1 cellular context compared by ENCODE assay signal in the genomic region with DNA sequence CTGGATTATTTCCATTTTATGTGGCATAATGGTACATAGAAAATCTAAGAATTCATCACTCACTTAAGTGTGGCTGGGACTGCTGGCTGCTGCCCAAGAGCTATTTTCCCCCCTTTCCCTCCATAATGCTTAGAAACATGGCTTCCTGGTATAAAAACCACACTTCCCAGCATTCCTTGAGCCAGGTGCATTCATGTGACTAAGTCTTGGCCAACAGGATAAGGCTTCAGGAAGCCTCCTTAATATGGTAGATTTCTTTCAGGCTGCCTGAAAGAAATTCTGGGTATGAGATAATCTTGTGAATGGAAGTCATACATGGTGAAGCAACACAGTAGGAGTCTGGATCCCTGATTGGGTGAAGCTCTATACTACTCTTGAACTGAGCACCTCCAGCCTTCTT.
TF ChIP-seq lines count a peak whose summit lies in the region.

No MANE protein-coding gene starts in this region.

TF ChIP-seq in K562, 482 proteins besides CTCF, POLR2A, EP300 and RAD21 (continued from another document):
- TF ChIP-seq EWSR1 (IDR thresholded peaks at IDR 0.05; ENCODE audit: borderline replicate concordance, low read depth, partially characterized antibody), result no peak
- TF ChIP-seq HINFP (tag; conservative IDR thresholded peaks at IDR 0.05; ENCODE audit: low read depth), result no peak
- TF ChIP-seq, protein P1, sequence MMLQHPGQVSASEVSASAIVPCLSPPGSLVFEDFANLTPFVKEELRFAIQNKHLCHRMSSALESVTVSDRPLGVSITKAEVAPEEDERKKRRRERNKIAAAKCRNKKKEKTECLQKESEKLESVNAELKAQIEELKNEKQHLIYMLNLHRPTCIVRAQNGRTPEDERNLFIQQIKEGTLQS (IDR thresholded peaks at IDR 0.05), result no peak
- TF ChIP-seq, protein P1 (CRISPR knock-in tag; conservative IDR thresholded peaks at IDR 0.05), result no peak
- no peak for TF ChIP-seq KLF10 (CRISPR knock-in tag; IDR thresholded peaks at IDR 0.05)
- TF ChIP-seq TFAM (CRISPR knock-in tag; conservative IDR thresholded peaks at IDR 0.05), result no peak
- TF ChIP-seq, protein P2, sequence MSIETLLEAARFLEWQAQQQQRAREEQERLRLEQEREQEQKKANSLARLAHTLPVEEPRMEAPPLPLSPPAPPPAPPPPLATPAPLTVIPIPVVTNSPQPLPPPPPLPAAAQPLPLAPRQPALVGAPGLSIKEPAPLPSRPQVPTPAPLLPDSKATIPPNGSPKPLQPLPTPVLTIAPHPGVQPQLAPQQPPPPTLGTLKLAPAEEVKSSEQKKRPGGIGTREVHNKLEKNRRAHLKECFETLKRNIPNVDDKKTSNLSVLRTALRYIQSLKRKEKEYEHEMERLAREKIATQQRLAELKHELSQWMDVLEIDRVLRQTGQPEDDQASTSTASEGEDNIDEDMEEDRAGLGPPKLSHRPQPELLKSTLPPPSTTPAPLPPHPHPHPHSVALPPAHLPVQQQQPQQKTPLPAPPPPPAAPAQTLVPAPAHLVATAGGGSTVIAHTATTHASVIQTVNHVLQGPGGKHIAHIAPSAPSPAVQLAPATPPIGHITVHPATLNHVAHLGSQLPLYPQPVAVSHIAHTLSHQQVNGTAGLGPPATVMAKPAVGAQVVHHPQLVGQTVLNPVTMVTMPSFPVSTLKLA (conservative IDR thresholded peaks at IDR 0.05), result no peak
- TF ChIP-seq ZNF232 (CRISPR knock-in tag; IDR thresholded peaks at IDR 0.05), result no peak
- no peak for TF ChIP-seq BRF1 (IDR thresholded peaks at IDR 0.05; ENCODE audit: borderline replicate concordance, extremely low read depth, insufficient read length)
- TF ChIP-seq IRF9 (tag; IDR thresholded peaks at IDR 0.05), result no peak
- no peak for TF ChIP-seq CREB1 (IDR thresholded peaks at IDR 0.05)
- TF ChIP-seq CREB1 (CRISPR knock-in tag; IDR thresholded peaks at IDR 0.05), result no peak
- no peak for TF ChIP-seq POLR2AphosphoS5 (IDR thresholded peaks at IDR 0.05; ENCODE audit: control insufficient read depth, insufficient read depth, low read depth, low read length)
- no peak for TF ChIP-seq PPARD (CRISPR knock-in tag; IDR thresholded peaks at IDR 0.05)
- no peak for TF ChIP-seq HLTF (IDR thresholded peaks at IDR 0.05)
- TF ChIP-seq SIX5 (IDR thresholded peaks at IDR 0.05; ENCODE audit: borderline replicate concordance in 1 of 2, insufficient read depth in 1 of 2, low read depth in 1 of 2, low read length in 2 of 2), result peak; percentile 35 to 46; a peak in 2 of 4 replicates
- no peak for TF ChIP-seq RUNX1 (IDR thresholded peaks at IDR 0.05; ENCODE audit: low read depth)
- TF ChIP-seq ZNF197 (CRISPR knock-in tag; IDR thresholded peaks at IDR 0.05; ENCODE audit: low read depth), result no peak
- no peak for TF ChIP-seq CBX5 (IDR thresholded peaks at IDR 0.05; ENCODE audit: borderline replicate concordance, low read depth)
- TF ChIP-seq GATA2 (CRISPR knock-in tag; IDR thresholded peaks at IDR 0.05), result no peak
- no peak for TF ChIP-seq NFIX (CRISPR knock-in tag; IDR thresholded peaks at IDR 0.05; ENCODE audit: low read depth)
- no peak for TF ChIP-seq ZNF280A (IDR thresholded peaks at IDR 0.05; ENCODE audit: low read depth, partially characterized antibody)
- no peak for TF ChIP-seq ARID2 (IDR thresholded peaks at IDR 0.05)
- no peak for TF ChIP-seq SNIP1 (IDR thresholded peaks at IDR 0.05; ENCODE audit: low read depth)
- TF ChIP-seq DEAF1 (CRISPR knock-in tag; IDR thresholded peaks at IDR 0.05), result no peak
- no peak for TF ChIP-seq TRIM28 (IDR thresholded peaks at IDR 0.05)
- TF ChIP-seq, protein P3, sequence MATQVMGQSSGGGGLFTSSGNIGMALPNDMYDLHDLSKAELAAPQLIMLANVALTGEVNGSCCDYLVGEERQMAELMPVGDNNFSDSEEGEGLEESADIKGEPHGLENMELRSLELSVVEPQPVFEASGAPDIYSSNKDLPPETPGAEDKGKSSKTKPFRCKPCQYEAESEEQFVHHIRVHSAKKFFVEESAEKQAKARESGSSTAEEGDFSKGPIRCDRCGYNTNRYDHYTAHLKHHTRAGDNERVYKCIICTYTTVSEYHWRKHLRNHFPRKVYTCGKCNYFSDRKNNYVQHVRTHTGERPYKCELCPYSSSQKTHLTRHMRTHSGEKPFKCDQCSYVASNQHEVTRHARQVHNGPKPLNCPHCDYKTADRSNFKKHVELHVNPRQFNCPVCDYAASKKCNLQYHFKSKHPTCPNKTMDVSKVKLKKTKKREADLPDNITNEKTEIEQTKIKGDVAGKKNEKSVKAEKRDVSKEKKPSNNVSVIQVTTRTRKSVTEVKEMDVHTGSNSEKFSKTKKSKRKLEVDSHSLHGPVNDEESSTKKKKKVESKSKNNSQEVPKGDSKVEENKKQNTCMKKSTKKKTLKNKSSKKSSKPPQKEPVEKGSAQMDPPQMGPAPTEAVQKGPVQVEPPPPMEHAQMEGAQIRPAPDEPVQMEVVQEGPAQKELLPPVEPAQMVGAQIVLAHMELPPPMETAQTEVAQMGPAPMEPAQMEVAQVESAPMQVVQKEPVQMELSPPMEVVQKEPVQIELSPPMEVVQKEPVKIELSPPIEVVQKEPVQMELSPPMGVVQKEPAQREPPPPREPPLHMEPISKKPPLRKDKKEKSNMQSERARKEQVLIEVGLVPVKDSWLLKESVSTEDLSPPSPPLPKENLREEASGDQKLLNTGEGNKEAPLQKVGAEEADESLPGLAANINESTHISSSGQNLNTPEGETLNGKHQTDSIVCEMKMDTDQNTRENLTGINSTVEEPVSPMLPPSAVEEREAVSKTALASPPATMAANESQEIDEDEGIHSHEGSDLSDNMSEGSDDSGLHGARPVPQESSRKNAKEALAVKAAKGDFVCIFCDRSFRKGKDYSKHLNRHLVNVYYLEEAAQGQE (CRISPR knock-in tag; IDR thresholded peaks at IDR 0.05; ENCODE audit: low read depth), result no peak
- TF ChIP-seq HMG20B (CRISPR knock-in tag; IDR thresholded peaks at IDR 0.05), result no peak
- TF ChIP-seq HCFC1 (IDR thresholded peaks at IDR 0.05; ENCODE audit: low read depth, low read length), result peak; percentile 81
- no peak for TF ChIP-seq ZNF444 (CRISPR knock-in tag; IDR thresholded peaks at IDR 0.05)
- TF ChIP-seq RAD51 (IDR thresholded peaks at IDR 0.05; ENCODE audit: borderline replicate concordance, low read depth), result peak; percentile 45
- TF ChIP-seq XRCC4 (IDR thresholded peaks at IDR 0.05; ENCODE audit: extremely low read depth, insufficient read depth, insufficient read length), result no peak
- TF ChIP-seq NR2C1 (IDR thresholded peaks at IDR 0.05), result no peak
- TF ChIP-seq NR2C1 (tag; IDR thresholded peaks at IDR 0.05), result no peak
- no peak for TF ChIP-seq DLX4 (CRISPR knock-in tag; IDR thresholded peaks at IDR 0.05)
- TF ChIP-seq CBX2 (IDR thresholded peaks at IDR 0.05; ENCODE audit: insufficient read depth, low read length, poor library complexity, severe bottlenecking), result no peak
- peak; percentile 67 for TF ChIP-seq ZNF143 (CRISPR knock-in tag; IDR thresholded peaks at IDR 0.05)
- no peak for TF ChIP-seq ZNF133 (CRISPR knock-in tag; IDR thresholded peaks at IDR 0.05)
- no peak for TF ChIP-seq ZNF175 (CRISPR knock-in tag; IDR thresholded peaks at IDR 0.05; ENCODE audit: low read depth)
- TF ChIP-seq USF2 (CRISPR knock-in tag; IDR thresholded peaks at IDR 0.05), result peak; percentile 83
- TF ChIP-seq SIRT6 (IDR thresholded peaks at IDR 0.05; ENCODE audit: low read depth, low read length), result no peak
- no peak for TF ChIP-seq ZNF121 (CRISPR knock-in tag; conservative IDR thresholded peaks at IDR 0.05)
- no peak for TF ChIP-seq ZKSCAN3 (CRISPR knock-in tag; IDR thresholded peaks at IDR 0.05)
- TF ChIP-seq, protein P4, sequence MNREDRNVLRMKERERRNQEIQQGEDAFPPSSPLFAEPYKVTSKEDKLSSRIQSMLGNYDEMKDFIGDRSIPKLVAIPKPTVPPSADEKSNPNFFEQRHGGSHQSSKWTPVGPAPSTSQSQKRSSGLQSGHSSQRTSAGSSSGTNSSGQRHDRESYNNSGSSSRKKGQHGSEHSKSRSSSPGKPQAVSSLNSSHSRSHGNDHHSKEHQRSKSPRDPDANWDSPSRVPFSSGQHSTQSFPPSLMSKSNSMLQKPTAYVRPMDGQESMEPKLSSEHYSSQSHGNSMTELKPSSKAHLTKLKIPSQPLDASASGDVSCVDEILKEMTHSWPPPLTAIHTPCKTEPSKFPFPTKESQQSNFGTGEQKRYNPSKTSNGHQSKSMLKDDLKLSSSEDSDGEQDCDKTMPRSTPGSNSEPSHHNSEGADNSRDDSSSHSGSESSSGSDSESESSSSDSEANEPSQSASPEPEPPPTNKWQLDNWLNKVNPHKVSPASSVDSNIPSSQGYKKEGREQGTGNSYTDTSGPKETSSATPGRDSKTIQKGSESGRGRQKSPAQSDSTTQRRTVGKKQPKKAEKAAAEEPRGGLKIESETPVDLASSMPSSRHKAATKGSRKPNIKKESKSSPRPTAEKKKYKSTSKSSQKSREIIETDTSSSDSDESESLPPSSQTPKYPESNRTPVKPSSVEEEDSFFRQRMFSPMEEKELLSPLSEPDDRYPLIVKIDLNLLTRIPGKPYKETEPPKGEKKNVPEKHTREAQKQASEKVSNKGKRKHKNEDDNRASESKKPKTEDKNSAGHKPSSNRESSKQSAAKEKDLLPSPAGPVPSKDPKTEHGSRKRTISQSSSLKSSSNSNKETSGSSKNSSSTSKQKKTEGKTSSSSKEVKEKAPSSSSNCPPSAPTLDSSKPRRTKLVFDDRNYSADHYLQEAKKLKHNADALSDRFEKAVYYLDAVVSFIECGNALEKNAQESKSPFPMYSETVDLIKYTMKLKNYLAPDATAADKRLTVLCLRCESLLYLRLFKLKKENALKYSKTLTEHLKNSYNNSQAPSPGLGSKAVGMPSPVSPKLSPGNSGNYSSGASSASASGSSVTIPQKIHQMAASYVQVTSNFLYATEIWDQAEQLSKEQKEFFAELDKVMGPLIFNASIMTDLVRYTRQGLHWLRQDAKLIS (CRISPR knock-in tag; IDR thresholded peaks at IDR 0.05), result no peak
